ENCODE assay signal across 8 cellular contexts in genomic region chr6:17281100-17281496, GRCh38. TPM values are rescaled to one million over a fixed set of nuclear protein-coding genes. Genes with fewer than 3 reads are reported as not detected.
A peak's percentile ranks its signal among the peaks of the same experiment; 100 is the strongest.
DNase-seq lines count a peak whose midpoint lies in the region; ATAC-seq and TF ChIP-seq lines count a peak whose summit lies in the region.

TSS of gene RBM24 (plus strand) at chr6:17281361. CDS start at chr6:17281582, 221 bp downstream.

- H3K9me3 ChIP-seq in mesodermal cell (ENCODE audit: control insufficient read depth, low read length), result no peaks in the 10 kb centered on the region

- WGBS in mesodermal cell (ENCODE audit: insufficient coverage in 2 of 2), 2 experiments, result 0% methylated on average over 5 to 24 of the region's 46 CpGs

- H3K36me3 ChIP-seq in mesodermal cell (ENCODE audit: control insufficient read depth, insufficient read depth, low read length), result peaks cover 28% of the 10 kb centered on the region

- H3K9me3 Mint-ChIP-seq in IgD-negative memory B cell, result peaks cover 0 to 4% (median 2%) of the 10 kb centered on the region in 3 donors
- no peaks in the 10 kb centered on the region for H3K9me3 Mint-ChIP-seq in stimulated activated memory B cell treated with anti-CD40 and anti-IgM and Interleukin-4, amounts not matched to agents 10 μg/mL and 1 μg/mL and 100 μg/mL, for 72 hours

- H3K4me3 Mint-ChIP-seq in IgD-negative memory B cell, result peak within 1 kb of the TSS; percentile 66 to 88 (median 76)
- peak within 1 kb of the TSS; percentile 70 for H3K4me3 Mint-ChIP-seq in stimulated activated memory B cell treated with anti-CD40 and anti-IgM and Interleukin-4, amounts not matched to agents 10 μg/mL and 1 μg/mL and 100 μg/mL, for 72 hours

- peak within 1 kb of the TSS; percentile 82 for H3K27ac ChIP-seq in C4-2B
- H3K27ac ChIP-seq in mesodermal cell (ENCODE audit: low read depth, low read length, severe bottlenecking), result no peak within 1 kb of the TSS

- H3K4me3 ChIP-seq in epithelial cell of esophagus (ENCODE audit: low read length) (peak within 1 kb of the TSS; percentile 63), mesodermal cell (ENCODE audit: extremely low read depth, insufficient read depth, low read length, poor library complexity, severe bottlenecking) (peak within 1 kb of the TSS; percentile 82)

- H3K36me3 Mint-ChIP-seq in IgD-negative memory B cell, result no peaks in the 10 kb centered on the region
- no peaks in the 10 kb centered on the region for H3K36me3 Mint-ChIP-seq in stimulated activated memory B cell treated with anti-CD40 and anti-IgM and Interleukin-4, amounts not matched to agents 10 μg/mL and 1 μg/mL and 100 μg/mL, for 72 hours

- H3K4me1 Mint-ChIP-seq in IgD-negative memory B cell, result peaks cover 0 to 7% (median 1%) of the 10 kb centered on the region in 3 donors
- H3K4me1 Mint-ChIP-seq in stimulated activated memory B cell treated with anti-CD40 and anti-IgM and Interleukin-4, amounts not matched to agents 10 μg/mL and 1 μg/mL and 100 μg/mL, for 72 hours, result peaks cover 9% of the 10 kb centered on the region

- H3K4me1 ChIP-seq in mesodermal cell (ENCODE audit: control insufficient read depth, insufficient read depth, low read length, poor library complexity, severe bottlenecking), result peaks cover 12% of the 10 kb centered on the region

- H3K27me3 Mint-ChIP-seq in IgD-negative memory B cell, result peaks cover 34% of the 10 kb centered on the region
- peaks cover 58% of the 10 kb centered on the region for H3K27me3 Mint-ChIP-seq in stimulated activated memory B cell treated with anti-CD40 and anti-IgM and Interleukin-4, amounts not matched to agents 10 μg/mL and 1 μg/mL and 100 μg/mL, for 72 hours

- peak; percentile 35 for ATAC-seq in stimulated activated memory B cell treated with anti-CD40 and anti-IgM and Interleukin-4, amounts not matched to agents 10 μg/mL and 1 μg/mL and 100 μg/mL, for 72 hours
- ATAC-seq in GM18907 (IDR thresholded peaks at IDR 0.05; ENCODE audit: unreplicated experiment), result no peak
- no peak for ATAC-seq in HG03565 (IDR thresholded peaks at IDR 0.05; ENCODE audit: unreplicated experiment)

- H3K27ac Mint-ChIP-seq in IgD-negative memory B cell, result no peak within 1 kb of the TSS
- H3K27ac Mint-ChIP-seq in stimulated activated memory B cell treated with anti-CD40 and anti-IgM and Interleukin-4, amounts not matched to agents 10 μg/mL and 1 μg/mL and 100 μg/mL, for 72 hours, result no peak within 1 kb of the TSS

- DNase-seq in activated CD4-positive, alpha-beta T cell treated with anti-CD3 and anti-CD28 coated beads for 48 hours, result peak; percentile 59
- DNase-seq in epithelial cell of esophagus (ENCODE audit: low read depth), result peak; percentile 77

- TF ChIP-seq CTCF in C4-2B (conservative IDR thresholded peaks at IDR 0.05), result peak; percentile 73
- peak; percentile 36 for TF ChIP-seq CTCF in epithelial cell of esophagus (IDR thresholded peaks at IDR 0.05; ENCODE audit: insufficient read depth, low read depth, low read length, missing control alignments)

RNA-seq across cellular contexts. Expression of gene RBM24, which starts in this region (rescaled TPM):
- polyA plus RNA-seq in IgD-negative memory B cell, result not detected
- 25.9 TPM for polyA plus RNA-seq in mesodermal cell (2013, experiment 1 of 2)
- polyA plus RNA-seq in mesodermal cell (2013, experiment 2 of 2), result 21.3 TPM
